In the genomic region with DNA sequence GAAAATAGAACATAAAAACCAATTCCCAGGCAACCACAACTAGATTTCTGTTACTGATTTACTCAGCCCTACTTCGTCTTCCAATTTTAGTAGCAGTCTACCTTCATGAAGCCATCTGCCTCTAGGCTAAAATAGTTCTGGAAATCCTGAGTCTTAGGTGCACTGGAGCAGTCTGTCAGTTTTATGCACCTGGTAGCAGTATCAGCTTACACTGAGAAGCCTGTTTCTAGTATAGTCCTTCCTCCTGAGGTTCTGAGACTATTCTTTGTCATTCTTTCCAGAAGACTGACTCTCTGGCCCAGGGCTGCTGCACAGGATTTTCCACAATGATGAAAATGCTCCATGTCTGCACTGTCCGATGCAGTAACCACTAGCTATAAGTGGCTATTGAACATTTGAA, we compare ENCODE assay signal across 11 cellular contexts. TPM values are rescaled to one million over a fixed set of nuclear protein-coding genes. Genes with fewer than 3 reads are reported as not detected.
A peak's percentile ranks its signal among the peaks of the same experiment; 100 is the strongest.
DNase-seq lines count a peak whose midpoint lies in the region; ATAC-seq lines count a peak whose summit lies in the region.
"Had no signal": no experiment of that assay in that cellular context is flagged by ENCODE, and none has a peak within 500 bp of the region (broad histone marks: within the 10 kb centered on the region; RNA-seq: fewer than 3 reads in every experiment).

No MANE protein-coding gene starts in this region.

- DNase-seq in NCI-H2171 treated with DMSO at 0.1 percent for 48 hours (lab: John Stamatoyannopoulos, UW) (peak; percentile 93), myocyte (ENCODE audit: low read depth) (peak; percentile 1), NCI-H1092 treated with DMSO at 0.1 percent for 48 hours (lab: John Stamatoyannopoulos, UW) (no peak), posterior cingulate gyrus (no peak), iPS-NIHi7 (ENCODE audit: extremely low spot score) (no peak)
- DNase-seq: GDM1; stimulated activated CD4-positive, alpha-beta T cell treated with anti-CD3 and anti-CD28 coated beads, Interleukin-4, amount 100 ng/mL, for 24 hours; stomach had no signal

- intact Hi-C loops in posterior cingulate gyrus (cut with DNase I): no loop called here

- peak; percentile 53 for ATAC-seq in GM18868 (IDR thresholded peaks at IDR 0.05; ENCODE audit: unreplicated experiment)
- ATAC-seq in GM21786 (IDR thresholded peaks at IDR 0.05; ENCODE audit: unreplicated experiment): peak; percentile 65
- ATAC-seq: HCT116 had no signal

RNA-seq across cellular contexts. Expression of a gene that starts 16.9 kb away (rescaled TPM):
- total RNA-seq in myocyte: 5.4 and 6.6 TPM in 2 replicates
- 16.1 TPM for polyA plus RNA-seq in myocyte (2012)

Comparison
In these comparisons a context has a peak if more than half of its experiments do, and no peak if none do; other contexts are left out.
1. DNase-seq: peak in NCI-H2171 treated with DMSO at 0.1 percent for 48 hours (single experiment) and myocyte (single experiment); none in NCI-H1092 treated with DMSO at 0.1 percent for 48 hours (single experiment), posterior cingulate gyrus (0 of 10) and iPS-NIHi7 (single experiment).